ENCODE assay signal across 18 cellular contexts in genomic region chr15:55800216-55800615, GRCh38. TPM values are rescaled to one million over a fixed set of nuclear protein-coding genes. Genes with fewer than 3 reads are reported as not detected.
DNase-seq lines count a peak whose midpoint lies in the region; ATAC-seq and TF ChIP-seq lines count a peak whose summit lies in the region.
"Had no signal": no experiment of that assay in that cellular context is flagged by ENCODE, and none has a peak within 500 bp of the region (broad histone marks: within the 10 kb centered on the region; RNA-seq: fewer than 3 reads in every experiment).

No MANE protein-coding gene starts in this region.

- H3K36me3 Mint-ChIP-seq in type B pancreatic cell, result no peaks in the 10 kb centered on the region

- peaks cover 27% of the 10 kb centered on the region for H3K4me1 Mint-ChIP-seq in type B pancreatic cell (ENCODE audit: unreplicated experiment)
- H3K4me1 Mint-ChIP-seq: activated CD4-positive, alpha-beta T cell treated with anti-CD3 and anti-CD28 coated beads, Interleukin-2, amount 10 ng/mL, durations not matched to agents 24 days and 14 days; central memory CD8-positive, alpha-beta T cell; naive thymus-derived CD4-positive, alpha-beta T cell had no signal

- H3K27ac Mint-ChIP-seq in type B pancreatic cell, result peak overlapping the region; percentile 60
- H3K27ac Mint-ChIP-seq: activated CD4-positive, alpha-beta T cell treated with anti-CD3 and anti-CD28 coated beads, Interleukin-2, amount 10 ng/mL, durations not matched to agents 24 days and 14 days; naive thymus-derived CD4-positive, alpha-beta T cell had no signal

- TF ChIP-seq POLR2A in GM18505 (IDR thresholded peaks at IDR 0.05; ENCODE audit: borderline replicate concordance, extremely low read depth, insufficient read depth, insufficient read length), result no peak

- H3K4me1 ChIP-seq in SK-N-SH (ENCODE audit: control insufficient read depth in 1 of 2, insufficient read depth in 2 of 2, low read depth in 1 of 2, low read length in 1 of 2) (peaks cover 0 to 27% of the 10 kb centered on the region in 2 experiments; a peak in 2 of 4 replicates), mesodermal cell (ENCODE audit: control insufficient read depth, insufficient read depth, low read length, poor library complexity, severe bottlenecking) (peaks cover 32% of the 10 kb centered on the region)
- H3K4me1 ChIP-seq: BLaER1 treated with 17β-estradiol and CSF1 and Interleukin-3, amounts not matched to agents 10 nM and 100 nM; psoas muscle had no signal

- H3K4me3 ChIP-seq in SK-N-SH (ENCODE audit: low read depth in 2 of 2, low read length in 1 of 2), result no peak overlapping the region
- H3K4me3 ChIP-seq in mesodermal cell (ENCODE audit: extremely low read depth, insufficient read depth, low read length, poor library complexity, severe bottlenecking), result no peak overlapping the region
- H3K4me3 ChIP-seq: BLaER1 treated with 17β-estradiol and CSF1 and Interleukin-3, amounts not matched to agents 10 nM and 100 nM; psoas muscle had no signal

- TF ChIP-seq EP300 in SK-N-SH (IDR thresholded peaks at IDR 0.05; ENCODE audit: borderline replicate concordance in 1 of 2, low read depth in 1 of 2, low read length in 1 of 2), result no peak

- no peaks in the 10 kb centered on the region for H3K9me2 ChIP-seq in SK-N-SH

- H3K36me3 ChIP-seq in SK-N-SH (replicated peaks in 1 of 2; ENCODE audit: control insufficient read depth in 1 of 2, insufficient read depth in 2 of 2, low read length in 1 of 2) (no peaks in the 10 kb centered on the region), mesodermal cell (ENCODE audit: control insufficient read depth, insufficient read depth, low read length) (no peaks in the 10 kb centered on the region)
- H3K36me3 ChIP-seq: BLaER1 treated with 17β-estradiol and CSF1 and Interleukin-3, amounts not matched to agents 10 nM and 100 nM had no signal

- peaks cover 5% of the 10 kb centered on the region for H3K27me3 Mint-ChIP-seq in type B pancreatic cell

- H3K79me2 ChIP-seq in SK-N-SH (ENCODE audit: insufficient read depth), result no peaks in the 10 kb centered on the region

- H3K4me2 ChIP-seq in SK-N-SH, result no peak overlapping the region
- H3K4me2 ChIP-seq: BLaER1 treated with 17β-estradiol and CSF1 and Interleukin-3, amounts not matched to agents 10 nM and 100 nM had no signal

- H3K9me3 ChIP-seq in SK-N-SH (no peaks in the 10 kb centered on the region), mesodermal cell (ENCODE audit: control insufficient read depth, low read length) (peaks cover 4% of the 10 kb centered on the region)
- H3K9me3 ChIP-seq: psoas muscle had no signal

- no peak overlapping the region for H3K4me3 Mint-ChIP-seq in type B pancreatic cell
- H3K4me3 Mint-ChIP-seq: activated CD4-positive, alpha-beta T cell treated with anti-CD3 and anti-CD28 coated beads, Interleukin-2, amount 10 ng/mL, durations not matched to agents 24 days and 14 days; central memory CD8-positive, alpha-beta T cell; naive thymus-derived CD4-positive, alpha-beta T cell had no signal

- peak overlapping the region in 1 of 2 experiments; percentile 18; a peak in 1 of 4 replicates for H3K27ac ChIP-seq in SK-N-SH (ENCODE audit: low read depth in 2 of 2, low read length in 1 of 2)
- H3K27ac ChIP-seq in mesodermal cell (ENCODE audit: low read depth, low read length, severe bottlenecking), result peak overlapping the region; percentile 79
- H3K27ac ChIP-seq: BLaER1 treated with 17β-estradiol and CSF1 and Interleukin-3, amounts not matched to agents 10 nM and 100 nM; psoas muscle had no signal

- H2AFZ ChIP-seq in SK-N-SH (ENCODE audit: low read depth), result peak overlapping the region; percentile 94

- no peak overlapping the region for H3K9ac ChIP-seq in SK-N-SH
- H3K9ac ChIP-seq: BLaER1 treated with 17β-estradiol and CSF1 and Interleukin-3, amounts not matched to agents 10 nM and 100 nM had no signal

- DNase-seq in SK-N-SH (no peak), SK-MEL-5 (ENCODE audit: low read depth, low spot score) (peak; percentile 33), type B pancreatic cell (ENCODE audit: extremely low spot score, unreplicated experiment) (no peak), midbrain (lab: John Stamatoyannopoulos, UW) (no peak), GM03348 (ENCODE audit: low spot score) (no peak)
- DNase-seq: activated CD8-positive, alpha-beta memory T cell treated with anti-CD3 and anti-CD28 coated beads, Interleukin-2, amount 50 U/mL, for 4 hours; amniotic stem cell; left ventricle myocardium superior; naive thymus-derived CD4-positive, alpha-beta T cell; psoas muscle; stimulated activated CD4-positive, alpha-beta T cell treated with anti-CD3 and anti-CD28 coated beads, Interleukin-12 subunit alpha, Interleukin-12 subunit beta, amount 100 ng/mL, for 4 hours; SW 1271 had no signal

- POLR2A ChIA-PET in SK-N-SH (lab: Yijun Ruan, JAX), result interaction anchor here (1.0 to 1.8 kb wide), 2 partner anchors 58 to 151 kb away, joined by 4 to 7 read pairs; no protein-coding TSS in a partner anchor

- no peak for TF ChIP-seq CTCF in SK-N-SH (IDR thresholded peaks at IDR 0.05)
- no peak for TF ChIP-seq CTCF in type B pancreatic cell (conservative IDR thresholded peaks at IDR 0.05)

- H3F3A ChIP-seq in SK-N-SH (replicated peaks; ENCODE audit: insufficient read depth), result no peaks in the 10 kb centered on the region

- in situ Hi-C loops in SK-MEL-5 (cut with HindIII; ENCODE audit: low pct_unique_long_range_greater_than_20kb, low sequenced_read_pairs), result no loop called here

- TF ChIP-seq RAD21 in SK-N-SH (IDR thresholded peaks at IDR 0.05; ENCODE audit: low read length), result no peak

- no peak for ATAC-seq in SK-N-SH treated with all-trans-retinoic acid at 6 μM for 48 hours
- ATAC-seq in GM18505 (IDR thresholded peaks at IDR 0.05; ENCODE audit: unreplicated experiment), result no peak
- ATAC-seq: left ventricle myocardium superior; naive thymus-derived CD4-positive, alpha-beta T cell; psoas muscle had no signal

- peaks cover 4% of the 10 kb centered on the region for H3K9me3 Mint-ChIP-seq in type B pancreatic cell
- H3K9me3 Mint-ChIP-seq: activated CD4-positive, alpha-beta T cell treated with anti-CD3 and anti-CD28 coated beads, Interleukin-2, amount 10 ng/mL, durations not matched to agents 24 days and 14 days; central memory CD8-positive, alpha-beta T cell had no signal

- H4K20me1 ChIP-seq in SK-N-SH (ENCODE audit: insufficient read depth), result no peaks in the 10 kb centered on the region
- H4K20me1 ChIP-seq: BLaER1 treated with 17β-estradiol and CSF1 and Interleukin-3, amounts not matched to agents 10 nM and 100 nM had no signal

- H3K27me3 ChIP-seq in SK-N-SH (ENCODE audit: insufficient read depth), result no peaks in the 10 kb centered on the region
- H3K27me3 ChIP-seq: BLaER1 treated with 17β-estradiol and CSF1 and Interleukin-3, amounts not matched to agents 10 nM and 100 nM had no signal

- WGBS in SK-N-SH (ENCODE audit: low lambda C conversion rate), result 100% methylated on average over 2 of the region's 2 CpGs
- 100% methylated on average over 1 to 2 of the region's 2 CpGs for WGBS in mesodermal cell (ENCODE audit: insufficient coverage in 2 of 2), 2 experiments

- CTCF ChIA-PET in SK-N-SH (lab: Yijun Ruan, JAX), result interaction anchor here (0.6 to 8.6 kb wide), 34 partner anchors 9 to 274 kb away, joined by 3 to 158 read pairs (median 5); no protein-coding TSS in a partner anchor

TF ChIP-seq in SK-N-SH, 30 proteins besides CTCF, POLR2A, EP300 and RAD21 (continues in another document):
- no peak for TF ChIP-seq USF2 (IDR thresholded peaks at IDR 0.05; ENCODE audit: borderline replicate concordance, low read depth, low read length)
- no peak for TF ChIP-seq EZH2phosphoT487 (IDR thresholded peaks at IDR 0.05; ENCODE audit: borderline replicate concordance, low read depth)
- no peak for TF ChIP-seq POLR2AphosphoS5 (IDR thresholded peaks at IDR 0.05; ENCODE audit: low read depth, low read length)

TF ChIP-seq in SK-N-SH treated with all-trans-retinoic acid at 6 μM for 48 hours, 23 proteins besides CTCF, POLR2A, EP300 and RAD21 (continues in another document):
- TF ChIP-seq ZNF565 (CRISPR knock-in tag; conservative IDR thresholded peaks at IDR 0.05; ENCODE audit: low read depth) (no peak), ZNF8 (CRISPR knock-in tag; IDR thresholded peaks at IDR 0.05) (no peak), ZNF70 (CRISPR knock-in tag; IDR thresholded peaks at IDR 0.05) (no peak), POU6F1 (CRISPR knock-in tag; IDR thresholded peaks at IDR 0.05; ENCODE audit: borderline replicate concordance, low read depth) (no peak), CSDC2 (CRISPR knock-in tag; IDR thresholded peaks at IDR 0.05) (no peak), ESRRG (CRISPR knock-in tag; IDR thresholded peaks at IDR 0.05) (no peak), TOX (CRISPR knock-in tag; IDR thresholded peaks at IDR 0.05; ENCODE audit: borderline replicate concordance) (no peak), ZFP30 (CRISPR knock-in tag; IDR thresholded peaks at IDR 0.05) (no peak)

RNA-seq across cellular contexts. Expression of gene PRTG, which starts 57.3 kb away (rescaled TPM):
- polyA plus RNA-seq in SK-N-SH (2012; rRNA removed), result 3.0 and 3.6 TPM in 2 replicates
- polyA plus RNA-seq in SK-N-SH (2012; cell fraction: cytosol; rRNA removed), result 4.3 TPM in 2 replicates
- 5.7 and 6.0 TPM in 2 replicates for polyA plus RNA-seq in SK-N-SH (2012; cell fraction: nucleus; rRNA removed)
- total RNA-seq in SK-MEL-5 (2014; rRNA removed; shearing (Covaris generic)), result 11.3 and 16.4 TPM in 2 replicates
- polyA plus RNA-seq in SK-MEL-5 (2015; cell fraction: cytosol; rRNA removed), result 9.0 and 15.2 TPM in 2 replicates
- polyA plus RNA-seq in SK-MEL-5 (2015; cell fraction: nucleus; rRNA removed), result 7.5 and 16.9 TPM in 2 replicates
- polyA plus RNA-seq in mesodermal cell (2013, experiment 1 of 2), result 196 TPM
- polyA plus RNA-seq in mesodermal cell (2013, experiment 2 of 2), result 171 TPM
- 14.3 and 51.7 TPM in 2 replicates for total RNA-seq in type B pancreatic cell (ENCODE audit: low replicate concordance)
- total RNA-seq: activated CD4-positive, alpha-beta T cell treated with anti-CD3 and anti-CD28 coated beads, Interleukin-2, amount 10 ng/mL, durations not matched to agents 24 days and 14 days; naive thymus-derived CD4-positive, alpha-beta T cell had no signal
- polyA plus RNA-seq: naive thymus-derived CD4-positive, alpha-beta T cell had no signal
